18 cellular contexts compared by ENCODE assay signal in the genomic region with DNA sequence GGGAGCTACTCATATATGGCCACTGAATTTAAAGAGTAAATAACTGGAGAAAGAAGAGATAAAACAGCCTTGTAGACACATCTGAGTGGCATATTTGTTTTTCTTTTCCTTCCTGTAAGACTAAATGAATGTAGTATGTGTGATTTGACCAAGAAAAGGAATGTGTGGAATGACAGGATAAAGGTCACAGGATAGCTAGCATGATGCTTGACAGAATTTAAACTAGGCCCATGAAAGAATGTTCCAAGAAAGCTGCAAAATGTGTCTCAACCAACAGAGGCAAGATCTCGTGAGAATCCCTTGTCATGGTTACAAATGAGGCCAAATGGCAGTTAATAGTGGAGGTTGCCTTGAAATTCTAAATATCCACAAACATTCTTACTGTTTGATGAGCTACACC.
DNase-seq lines count a peak whose midpoint lies in the region; ATAC-seq and TF ChIP-seq lines count a peak whose summit lies in the region.
"Had no signal": no experiment of that assay in that cellular context is flagged by ENCODE, and none has a peak within 500 bp of the region (broad histone marks: within the 10 kb centered on the region; RNA-seq: fewer than 3 reads in every experiment).

No MANE protein-coding gene starts in this region.

- no peaks in the 10 kb centered on the region for H3K4me1 Mint-ChIP-seq in naive thymus-derived CD4-positive, alpha-beta T cell
- H3K4me1 Mint-ChIP-seq: activated CD4-positive, alpha-beta T cell treated with anti-CD3 and anti-CD28 coated beads, Interleukin-2, amount 10 ng/mL, durations not matched to agents 24 days and 14 days; neural crest cell had no signal

- H3K9me3 Mint-ChIP-seq in naive thymus-derived CD4-positive, alpha-beta T cell = peaks cover 0 to 10% (median 2%) of the 10 kb centered on the region in 11 donors
- H3K9me3 Mint-ChIP-seq: activated CD4-positive, alpha-beta T cell treated with anti-CD3 and anti-CD28 coated beads, Interleukin-2, amount 10 ng/mL, durations not matched to agents 24 days and 14 days had no signal

- no peaks in the 10 kb centered on the region for H3K27me3 ChIP-seq in gastroesophageal sphincter
- no peaks in the 10 kb centered on the region for H3K27me3 ChIP-seq in naive thymus-derived CD4-positive, alpha-beta T cell (ENCODE audit: control insufficient read depth in 2 of 2, insufficient read depth in 2 of 2, low read length in 2 of 2)
- H3K27me3 ChIP-seq: ascending aorta, Peyer's patch, upper lobe of left lung had no signal

- TF ChIP-seq POLR2A in gastroesophageal sphincter (IDR thresholded peaks at IDR 0.05) = no peak

- no peaks in the 10 kb centered on the region for H3K36me3 ChIP-seq in mesodermal cell (ENCODE audit: control insufficient read depth, insufficient read depth, low read length)
- H3K36me3 ChIP-seq in gastroesophageal sphincter = no peaks in the 10 kb centered on the region
- no peaks in the 10 kb centered on the region for H3K36me3 ChIP-seq in naive thymus-derived CD4-positive, alpha-beta T cell (ENCODE audit: control insufficient read depth in 2 of 3, insufficient read depth in 3 of 3, low read length in 3 of 3)
- H3K36me3 ChIP-seq: ascending aorta, Peyer's patch, upper lobe of left lung had no signal

- H3K4me3 ChIP-seq in AG10803 (ENCODE audit: low read length) = no peak overlapping the region
- H3K4me3 ChIP-seq in mesodermal cell (ENCODE audit: extremely low read depth, insufficient read depth, low read length, poor library complexity, severe bottlenecking) = no peak overlapping the region
- no peak overlapping the region for H3K4me3 ChIP-seq in gastroesophageal sphincter
- H3K4me3 ChIP-seq in naive thymus-derived CD4-positive, alpha-beta T cell (ENCODE audit: low read length) = no peak overlapping the region
- H3K4me3 ChIP-seq: ascending aorta, coronary artery, Peyer's patch, upper lobe of left lung had no signal

- TF ChIP-seq EP300 in gastroesophageal sphincter (IDR thresholded peaks at IDR 0.05) = no peak

- POLR2A ChIA-PET in naive thymus-derived CD4-positive, alpha-beta T cell (lab: Charles Lee) = no interaction called here

- CTCF ChIA-PET in naive thymus-derived CD4-positive, alpha-beta T cell (lab: Charles Lee) = no interaction called here

- H3K27ac Mint-ChIP-seq in naive thymus-derived CD4-positive, alpha-beta T cell = no peak overlapping the region
- H3K27ac Mint-ChIP-seq: activated CD4-positive, alpha-beta T cell treated with anti-CD3 and anti-CD28 coated beads, Interleukin-2, amount 10 ng/mL, durations not matched to agents 24 days and 14 days had no signal

- peaks cover 0 to 4% (median 0%) of the 10 kb centered on the region in 5 donors for H3K27me3 Mint-ChIP-seq in naive thymus-derived CD4-positive, alpha-beta T cell
- H3K27me3 Mint-ChIP-seq: activated CD4-positive, alpha-beta T cell treated with anti-CD3 and anti-CD28 coated beads, Interleukin-2, amount 10 ng/mL, durations not matched to agents 24 days and 14 days had no signal

- peak overlapping the region; percentile 46 for H3K27ac ChIP-seq in mesodermal cell (ENCODE audit: low read depth, low read length, severe bottlenecking)
- no peak overlapping the region for H3K27ac ChIP-seq in gastroesophageal sphincter
- H3K27ac ChIP-seq in naive thymus-derived CD4-positive, alpha-beta T cell (ENCODE audit: low read depth, low read length) = no peak overlapping the region
- H3K27ac ChIP-seq: ascending aorta, coronary artery, Peyer's patch, upper lobe of left lung had no signal

- intact Hi-C loops in naive thymus-derived CD4-positive, alpha-beta T cell (cut with micrococcal nuclease) = no loop called here

- H3K4me1 ChIP-seq in mesodermal cell (ENCODE audit: control insufficient read depth, insufficient read depth, low read length, poor library complexity, severe bottlenecking) (peaks cover 7% of the 10 kb centered on the region), gastroesophageal sphincter (no peaks in the 10 kb centered on the region)
- no peaks in the 10 kb centered on the region for H3K4me1 ChIP-seq in naive thymus-derived CD4-positive, alpha-beta T cell (ENCODE audit: control insufficient read depth in 2 of 2, insufficient read depth in 2 of 2, low read length in 2 of 2)
- H3K4me1 ChIP-seq: ascending aorta, Peyer's patch, upper lobe of left lung had no signal

- ATAC-seq in gastroesophageal sphincter = no peak
- ATAC-seq in naive thymus-derived CD4-positive, alpha-beta T cell = no peak

- DNase-seq in AG10803 (ENCODE audit: low read depth) (peak; percentile 82), LHCN-M2 (ENCODE audit: low read depth) (peak; percentile 76), dermis blood vessel endothelial cell (peak; percentile 24), Kasumi-1 (lab: John Stamatoyannopoulos, UW) (no peak), Ammon's horn (ENCODE audit: low spot score) (no peak)
- no peak for DNase-seq in naive thymus-derived CD4-positive, alpha-beta T cell
- DNase-seq: activated CD4-positive, alpha-beta T cell treated with anti-CD3 and anti-CD28 coated beads, Interleukin-2, amount 10 ng/mL, durations not matched to agents 24 days and 14 days; erythroblast; NCI-H1048; Peyer's patch; stimulated activated CD4-positive, alpha-beta T cell treated with anti-CD3 and anti-CD28 coated beads, Interleukin-15, amount 100 ng/mL, for 24 hours; stimulated activated naive CD4-positive, alpha-beta T cell treated with Interleukin-2 at 50 U/mL for 16 hours; upper lobe of left lung had no signal

- H3K4me3 Mint-ChIP-seq in naive thymus-derived CD4-positive, alpha-beta T cell = no peak overlapping the region
- H3K4me3 Mint-ChIP-seq: activated CD4-positive, alpha-beta T cell treated with anti-CD3 and anti-CD28 coated beads, Interleukin-2, amount 10 ng/mL, durations not matched to agents 24 days and 14 days; neural crest cell had no signal

- H3K36me3 Mint-ChIP-seq in naive thymus-derived CD4-positive, alpha-beta T cell = no peaks in the 10 kb centered on the region

- WGBS in mesodermal cell (ENCODE audit: insufficient coverage in 2 of 2), 2 experiments = 57% methylated on average over 1 of the region's 1 CpG; no CpG with 5 or more reads in 1 of the 2 experiments
- 43 to 54% methylated on average over 1 of the region's 1 CpG for WGBS in gastroesophageal sphincter (ENCODE audit: low coverage in 1 of 2), 2 donors

- H3K9me3 ChIP-seq in mesodermal cell (ENCODE audit: control insufficient read depth, low read length) = peaks cover 2% of the 10 kb centered on the region
- H3K9me3 ChIP-seq in gastroesophageal sphincter = peaks cover 0 to 3% (median 0%) of the 10 kb centered on the region in 3 donors
- H3K9me3 ChIP-seq in naive thymus-derived CD4-positive, alpha-beta T cell (ENCODE audit: control insufficient read depth in 2 of 3, low read length in 3 of 3) = peaks cover 0 to 4% (median 0%) of the 10 kb centered on the region in 3 experiments
- H3K9me3 ChIP-seq: ascending aorta, upper lobe of left lung had no signal

- no peak for TF ChIP-seq CTCF in AG10803 (conservative IDR thresholded peaks at IDR 0.05; ENCODE audit: low read length)
- no peak for TF ChIP-seq CTCF in gastroesophageal sphincter (IDR thresholded peaks at IDR 0.05)

Comparison
In these comparisons a context has a peak if more than half of its experiments do, and no peak if none do; other contexts are left out.
1. DNase-seq: peak in AG10803 (single experiment), LHCN-M2 (single experiment) and dermis blood vessel endothelial cell (single experiment); none in Kasumi-1 (0 of 2), Ammon's horn (single experiment) and naive thymus-derived CD4-positive, alpha-beta T cell (0 of 9).